In the genomic region with DNA sequence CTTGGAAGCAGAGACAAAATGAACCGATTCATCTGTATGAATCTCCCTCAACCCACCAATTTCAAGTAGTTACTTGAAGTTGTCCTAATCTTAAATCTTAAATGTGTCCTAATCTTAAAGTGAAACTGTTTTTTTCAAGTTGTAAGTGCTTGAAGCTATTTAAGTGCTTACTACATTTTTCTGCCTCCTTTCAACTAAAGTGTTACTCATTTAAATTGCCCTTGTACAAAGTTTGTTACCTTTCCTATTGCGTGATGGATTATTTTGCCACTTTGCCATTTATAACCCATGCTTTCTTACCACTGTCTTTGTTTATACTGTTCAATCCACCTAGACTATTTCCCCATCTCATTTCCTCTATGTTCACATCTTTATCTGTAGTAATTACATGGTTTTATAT, we compare ENCODE assay signal across 17 cellular contexts. TPM values are rescaled to one million over a fixed set of nuclear protein-coding genes. Genes with fewer than 3 reads are reported as not detected.
DNase-seq lines count a peak whose midpoint lies in the region; ATAC-seq and TF ChIP-seq lines count a peak whose summit lies in the region.
"Had no signal": no experiment of that assay in that cellular context is flagged by ENCODE, and none has a peak within 500 bp of the region (broad histone marks: within the 10 kb centered on the region; RNA-seq: fewer than 3 reads in every experiment).

No MANE protein-coding gene starts in this region.

- TF ChIP-seq CTCF in MCF 10A (IDR thresholded peaks at IDR 0.05; ENCODE audit: unreplicated experiment) (no peak), breast epithelium (IDR thresholded peaks at IDR 0.05) (no peak), fibroblast of villous mesenchyme (IDR thresholded peaks at IDR 0.05; ENCODE audit: insufficient read depth, low read depth, low read length) (no peak), thyroid gland (IDR thresholded peaks at IDR 0.05) (no peak)

- H3K27ac ChIP-seq in breast epithelium, result no peak overlapping the region
- peak overlapping the region; percentile 49 to 98 (median 54) for H3K27ac ChIP-seq in thyroid gland
- H3K27ac ChIP-seq: cardiac muscle cell, parathyroid adenoma, SJCRH30 had no signal

- H3K4me1 ChIP-seq in breast epithelium (peaks cover 0 to 6% of the 10 kb centered on the region in 2 donors), adipocyte (ENCODE audit: control insufficient read depth, insufficient read depth, low read length) (peaks cover 22% of the 10 kb centered on the region), thyroid gland (peaks cover 25 to 32% of the 10 kb centered on the region in 2 donors)
- H3K4me1 ChIP-seq: parathyroid adenoma had no signal

- 55 to 70% methylated on average over 2 of the region's 2 CpGs for whole genome bisulfite sequencing in thyroid gland, 2 donors

- ATAC-seq in GM18907 (IDR thresholded peaks at IDR 0.05; ENCODE audit: unreplicated experiment) (no peak), GM19455 (IDR thresholded peaks at IDR 0.05; ENCODE audit: unreplicated experiment) (no peak)

- H3K36me3 ChIP-seq in breast epithelium (no peaks in the 10 kb centered on the region), adipocyte (ENCODE audit: control insufficient read depth, insufficient read depth, low read length, severe bottlenecking) (peaks cover 29% of the 10 kb centered on the region), thyroid gland (peaks cover 12% of the 10 kb centered on the region in 2 donors), H7 (replicated peaks; ENCODE audit: control insufficient read depth, insufficient read depth, low read length) (no peaks in the 10 kb centered on the region)

- TF ChIP-seq POLR2A in breast epithelium (IDR thresholded peaks at IDR 0.05) (no peak), thyroid gland (IDR thresholded peaks at IDR 0.05) (no peak)

- POLR2A ChIA-PET in MCF 10A (lab: Yijun Ruan, JAX), result interaction anchor here (0.7 to 6.3 kb wide), 5 partner anchors 11 to 160 kb away, joined by 3 to 47 read pairs (median 7); a partner anchor contains a TSS

- peak; percentile 11 for DNase-seq in MCF 10A (ENCODE audit: unreplicated experiment)
- no peak for DNase-seq in breast epithelium (ENCODE audit: low spot score in 2 of 2)
- peak; percentile 20 for DNase-seq in adipocyte (ENCODE audit: low read depth)
- peak; percentile 43 for DNase-seq in fibroblast of villous mesenchyme (ENCODE audit: low read depth)
- DNase-seq in thyroid gland, result no peak
- no peak for DNase-seq in H7
- DNase-seq: activated naive CD4-positive, alpha-beta T cell treated with anti-CD3 and anti-CD28 coated beads, Interleukin-2, amount 50 U/mL, for 16 hours; kidney; MG63; NCI-H2029; NCI-H510A treated with DMSO at 0.1 percent for 48 hours; SJCRH30; stimulated activated CD4-positive, alpha-beta T cell treated with anti-CD3 and anti-CD28 coated beads, Interleukin-2, amount 100 ng/mL, for 48 hours had no signal

- intact Hi-C loops in MCF 10A (cut with micrococcal nuclease), result loop anchor here (5.0 kb wide), 1 partner anchor 159 kb away; a partner anchor contains a TSS
- intact Hi-C loops in breast epithelium (cut with DNase I; ENCODE audit: low total_unique reads), result no loop called here
- intact Hi-C loops in thyroid gland (cut with DNase I), result no loop called here

- peaks cover 20% of the 10 kb centered on the region for H3K4me1 Mint-ChIP-seq in MCF 10A (ENCODE audit: insufficient read depth, unreplicated experiment)

- CTCF ChIA-PET in MCF 10A (lab: Yijun Ruan, JAX), result no interaction called here

- H3K9me3 Mint-ChIP-seq in MCF 10A (ENCODE audit: unreplicated experiment), result no peaks in the 10 kb centered on the region

- H3K36me3 Mint-ChIP-seq in MCF 10A (ENCODE audit: insufficient read depth, unreplicated experiment), result peaks cover 16% of the 10 kb centered on the region

- no peak overlapping the region for H3K9ac ChIP-seq in adipocyte (ENCODE audit: low read length)
- H3K9ac ChIP-seq: parathyroid adenoma had no signal

- H3K27ac Mint-ChIP-seq in MCF 10A (ENCODE audit: low read depth, unreplicated experiment), result peak overlapping the region; percentile 40

- H3K4me3 ChIP-seq in breast epithelium (no peak overlapping the region), adipocyte (ENCODE audit: low read length) (no peak overlapping the region), fibroblast of villous mesenchyme (ENCODE audit: low read depth, low read length) (no peak overlapping the region), thyroid gland (replicated peaks in 1 of 3) (peak overlapping the region in 1 of 3 donors; percentile 5), H7 (ENCODE audit: insufficient read depth, low read depth, low read length) (no peak overlapping the region)
- H3K4me3 ChIP-seq: cardiac muscle cell, MG63, SJCRH30 had no signal

- no peaks in the 10 kb centered on the region for H3K27me3 ChIP-seq in breast epithelium
- H3K27me3 ChIP-seq in adipocyte (replicated peaks; ENCODE audit: control insufficient read depth, insufficient read depth, low read length), result no peaks in the 10 kb centered on the region
- no peaks in the 10 kb centered on the region for H3K27me3 ChIP-seq in thyroid gland
- no peaks in the 10 kb centered on the region for H3K27me3 ChIP-seq in H7 (ENCODE audit: control insufficient read depth, insufficient read depth, low read length)
- H3K27me3 ChIP-seq: cardiac muscle cell, MG63, SJCRH30 had no signal

- peak overlapping the region; percentile 60 for H3K4me3 Mint-ChIP-seq in MCF 10A (ENCODE audit: unreplicated experiment)

- no TSS peak for BruUV-seq in MCF 10A (replicated peaks; lab: Mats Ljungman, UMichigan)

- no peaks in the 10 kb centered on the region for H3K9me3 ChIP-seq in breast epithelium
- no peaks in the 10 kb centered on the region for H3K9me3 ChIP-seq in adipocyte (ENCODE audit: control insufficient read depth, low read length)
- no peaks in the 10 kb centered on the region for H3K9me3 ChIP-seq in thyroid gland
- H3K9me3 ChIP-seq: MG63, SJCRH30 had no signal

- no peaks in the 10 kb centered on the region for H3K27me3 Mint-ChIP-seq in MCF 10A (ENCODE audit: insufficient read depth, unreplicated experiment)

RNA-seq across cellular contexts. Expression of a gene that starts 2.9 kb away (rescaled TPM):
- total RNA-seq in MCF 10A (2022) (61.5 and 73.4 TPM in 2 replicates), breast epithelium (100 to 1,000 TPM in 1 of 3 donors, 10 to 100 TPM in 2; 68.8 to 101 (median 78.2) TPM), fibroblast of villous mesenchyme (50.6 and 62.2 TPM in 2 replicates), thyroid gland (100 to 1,000 TPM; 217 to 276 (median 221) TPM)
- 26.8 and 31.0 TPM in 2 replicates for total RNA-seq in H7 (2014; rRNA removed; shearing (Covaris generic))

RNA-seq across cellular contexts. Expression of a gene that starts 19.1 kb away (rescaled TPM):
- total RNA-seq in MCF 10A (2022), result 14.5 and 16.3 TPM in 2 replicates
- 10 to 100 TPM in 1 of 3 donors, 1 to 10 TPM in 2; 6.6 to 10.5 (median 9.0) TPM for total RNA-seq in breast epithelium
- 7.4 and 10.4 TPM in 2 replicates for total RNA-seq in fibroblast of villous mesenchyme
- total RNA-seq in thyroid gland, result 10 to 100 TPM; 14.6 to 16.9 (median 16.1) TPM
- total RNA-seq in H7 (2014; rRNA removed; shearing (Covaris generic)), result 22.9 and 28.6 TPM in 2 replicates

RNA-seq across cellular contexts. Expression of a gene that starts 19.2 kb away (rescaled TPM):
- 40.3 and 40.9 TPM in 2 replicates for total RNA-seq in MCF 10A (2022)
- total RNA-seq in breast epithelium, result 10 to 100 TPM; 35.2 to 61.2 (median 38.0) TPM
- total RNA-seq in fibroblast of villous mesenchyme, result 27.7 and 32.0 TPM in 2 replicates
- 100 to 1,000 TPM; 108 to 268 (median 148) TPM for total RNA-seq in thyroid gland
- 13.5 and 18.4 TPM in 2 replicates for total RNA-seq in H7 (2014; rRNA removed; shearing (Covaris generic))

Comparison
In these comparisons a context has a peak if more than half of its experiments do, and no peak if none do; other contexts are left out.
1. DNase-seq: peak in MCF 10A (single experiment), adipocyte (single experiment) and fibroblast of villous mesenchyme (single experiment); none in breast epithelium (0 of 2), thyroid gland (0 of 2) and H7 (single experiment).
2. H3K27ac ChIP-seq: peak in thyroid gland (3 of 3); none in breast epithelium (0 of 2).